In the genomic region with DNA sequence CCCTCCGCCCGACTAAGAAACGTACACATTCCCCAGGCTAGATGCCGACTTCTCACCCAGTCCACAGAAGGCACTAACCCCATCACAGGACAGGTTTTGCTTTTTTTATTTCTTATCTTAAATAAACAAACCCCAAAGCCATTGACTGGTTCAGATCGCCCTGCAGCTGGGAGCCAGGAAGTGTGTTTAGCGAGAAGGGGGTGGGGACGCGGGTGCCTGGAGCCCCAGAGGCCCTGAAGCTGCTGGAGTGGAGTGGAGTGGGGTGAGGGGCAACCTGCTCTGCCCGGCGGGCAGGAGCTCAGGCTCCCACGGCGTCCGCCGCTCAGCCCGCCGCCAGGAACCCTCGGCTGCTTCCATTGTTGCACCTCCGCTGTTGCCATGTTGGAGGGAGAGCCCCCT, we compare ENCODE assay signal across 7 cellular contexts. TPM values are rescaled to one million over a fixed set of nuclear protein-coding genes. Genes with fewer than 3 reads are reported as not detected.
DNase-seq lines count a peak whose midpoint lies in the region; FAIRE-seq and TF ChIP-seq lines count a peak whose summit lies in the region.

No MANE protein-coding gene starts in this region.

- TF ChIP-seq POLR2A in GM12892 (IDR thresholded peaks at IDR 0.05; ENCODE audit: low read depth, low read length) = no peak

- peak; percentile 46 for DNase-seq in GM12892 (ENCODE audit: insufficient read length)
- DNase-seq in HFF-Myc (ENCODE audit: extremely low read depth, low read depth) = no peak
- DNase-seq in NAMALWA (ENCODE audit: low spot score) = peak; percentile 68
- DNase-seq in T1000 (lab: John Stamatoyannopoulos, UW) = peak; percentile 41
- DNase-seq in cerebellar cortex (ENCODE audit: low spot score) = peak; percentile 47
- peak; percentile 63 for DNase-seq in kidney tubule cell (ENCODE audit: low spot score)
- peak; percentile 59 to 62 for DNase-seq in stimulated activated CD4-positive, alpha-beta T cell treated with anti-CD3 and anti-CD28 coated beads, Interleukin-2, amount 100 ng/mL, for 24 hours

- H3K4me3 ChIP-seq in HFF-Myc (replicated peaks; ENCODE audit: low read depth, low read length) = peak overlapping the region; percentile 78

- no peak for TF ChIP-seq CTCF in HFF-Myc (IDR thresholded peaks at IDR 0.05; ENCODE audit: low read depth, low read length, missing control alignments)

- no peak for FAIRE-seq in GM12892 (lab: Jason Lieb, UNC)

RNA-seq across cellular contexts. Expression of a gene that starts 0.7 kb away (rescaled TPM):
- 12.0 TPM for polyA plus RNA-seq in GM12892 (2012; ENCODE audit: missing spikeins)

RNA-seq across cellular contexts. Expression of a gene that starts 22.3 kb away (rescaled TPM):
- polyA plus RNA-seq in GM12892 (2012; ENCODE audit: missing spikeins) = 37.1 TPM
